29 cellular contexts compared by ENCODE assay signal in the genomic region with DNA sequence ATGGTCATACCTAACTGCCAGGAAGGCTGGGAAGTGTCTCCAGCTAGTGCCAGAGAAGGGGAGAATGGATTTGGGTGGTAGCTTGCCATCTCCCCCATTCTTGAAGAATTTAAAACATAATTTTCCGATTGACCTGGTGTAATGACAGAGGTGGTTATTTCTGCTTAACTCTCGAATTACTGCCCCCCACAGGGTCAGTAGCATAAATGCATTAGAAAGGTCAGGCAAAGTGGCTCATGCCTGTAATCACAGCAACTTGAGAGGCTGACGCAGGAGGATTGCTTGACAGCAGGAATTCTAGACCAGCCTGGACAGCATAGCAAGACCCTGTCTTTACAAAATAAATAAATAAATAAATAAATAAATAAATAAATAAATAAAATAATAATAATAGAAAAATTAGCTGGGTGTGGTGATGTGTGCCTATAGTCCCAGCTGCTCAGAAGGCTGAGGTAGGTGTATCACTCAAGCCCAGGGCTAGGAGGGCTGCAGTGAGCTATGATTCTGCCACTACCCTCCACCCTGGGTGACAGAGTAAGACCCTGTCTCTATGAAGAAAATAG. TPM values are rescaled to one million over a fixed set of nuclear protein-coding genes. Genes with fewer than 3 reads are reported as not detected.
"Had no signal": no experiment of that assay in that cellular context is flagged by ENCODE, and none has a peak within 500 bp of the region (broad histone marks: within the 10 kb centered on the region; RNA-seq: fewer than 3 reads in every experiment).

No MANE protein-coding gene starts in this region.

- DNase-seq: activated CD4-positive, alpha-beta memory T cell treated with anti-CD3 and anti-CD28 coated beads, Interleukin-2, amount 10 ng/mL, durations not matched to agents 7 days and 5 days; activated CD4-positive, alpha-beta T cell treated with anti-CD3 and anti-CD28 coated beads for 1 hour; activated CD4-positive, alpha-beta T cell treated with anti-CD3 and anti-CD28 coated beads, Interleukin-2, amount 10 ng/mL, durations not matched to agents 7 days and 5 days; activated CD8-positive, alpha-beta memory T cell treated with anti-CD3 and anti-CD28 coated beads, Interleukin-2, amount 50 U/mL, for 48 hours; activated gamma-delta T cell treated with Interleukin-2 at 50 U/mL for 16 hours; activated naive CD4-positive, alpha-beta T cell treated with anti-CD3 and anti-CD28 coated beads, Interleukin-2, amount 50 U/mL, for 16 hours; activated T-cell treated with anti-CD3 and anti-CD28 coated beads, Interleukin-2, amount 50 U/mL, for 24 hours; amniotic stem cell; caudate nucleus; endodermal cell; foreskin keratinocyte; heart left ventricle; hypothalamus; kidney glomerular epithelial cell; naive B cell; pancreas; retina; stimulated activated CD4-positive, alpha-beta T cell treated with anti-CD3 and anti-CD28 coated beads, Interleukin-1b, Interleukin-23, amount 100 ng/mL, for 48 hours; stimulated activated CD4-positive, alpha-beta T cell treated with anti-CD3 and anti-CD28 coated beads, Interleukin-4, amount 100 ng/mL, for 4 hours; stimulated activated CD8-positive, alpha-beta memory T cell treated with anti-CD3 and anti-CD28 coated beads, Interleukin-4, amount 100 ng/mL, for 48 hours; stimulated activated naive CD8-positive, alpha-beta T cell treated with anti-CD3 and anti-CD28 coated beads, Interleukin-15, amount 100 ng/mL, for 72 hours; substantia nigra; T1000; uterus had no signal

- H3K4me3 ChIP-seq: esophagus muscularis mucosa, heart left ventricle, pancreas, prostate gland, smooth muscle cell, uterus had no signal

- H3K4me2 ChIP-seq: smooth muscle cell had no signal

- H3K27ac ChIP-seq: esophagus muscularis mucosa, foreskin keratinocyte, heart left ventricle, pancreas, prostate gland, uterus had no signal

- H3K36me3 ChIP-seq: pancreas, prostate gland, uterus had no signal

- H3K27me3 ChIP-seq: esophagus muscularis mucosa, foreskin keratinocyte, heart left ventricle, pancreas, uterus had no signal

- H3K9me3 ChIP-seq: pancreas, prostate gland, uterus had no signal

- ATAC-seq: foreskin keratinocyte; heart left ventricle; left lobe of liver; pancreas; stimulated activated memory B cell treated with anti-CD40 and anti-IgM and Interleukin-4, amounts not matched to agents 10 μg/mL and 1 μg/mL and 100 μg/mL, for 72 hours; stimulated activated naive CD8-positive, alpha-beta T cell treated with anti-CD3 and anti-CD28 coated beads, Interleukin-15, amount 100 ng/mL, for 72 hours had no signal

- H3K4me1 ChIP-seq: esophagus muscularis mucosa, pancreas, prostate gland, uterus had no signal

RNA-seq across cellular contexts. Expression of gene TMC7, which starts 27.5 kb away (rescaled TPM):
- total RNA-seq: activated CD4-positive, alpha-beta memory T cell treated with anti-CD3 and anti-CD28 coated beads, Interleukin-2, amount 10 ng/mL, durations not matched to agents 7 days and 5 days; activated CD4-positive, alpha-beta T cell treated with anti-CD3 and anti-CD28 coated beads, Interleukin-2, amount 10 ng/mL, durations not matched to agents 7 days and 5 days had no signal
